Comparison of ENCODE assay signal across 1 cellular context in genomic region chr15:56411122-56411749, GRCh38.
TF ChIP-seq lines count a peak whose summit lies in the region.

No MANE protein-coding gene starts in this region.

TF ChIP-seq in K562, 482 proteins besides CTCF, POLR2A, EP300 and RAD21 (continued from another document):
- TF ChIP-seq ZNF408 (CRISPR knock-in tag; IDR thresholded peaks at IDR 0.05; ENCODE audit: low read depth) (no peak), EGR1 (conservative IDR thresholded peaks at IDR 0.05) (0 out of 2 replicates have a peak, but pooled peaks have one; percentile 19), MAFG (tag; conservative IDR thresholded peaks at IDR 0.05) (peak; percentile 56), C11orf30 (IDR thresholded peaks at IDR 0.05; ENCODE audit: low read depth) (peak; percentile 73), ZNF316 (IDR thresholded peaks at IDR 0.05) (peak; percentile 76)
